23 cellular contexts compared by ENCODE assay signal in the genomic region with DNA sequence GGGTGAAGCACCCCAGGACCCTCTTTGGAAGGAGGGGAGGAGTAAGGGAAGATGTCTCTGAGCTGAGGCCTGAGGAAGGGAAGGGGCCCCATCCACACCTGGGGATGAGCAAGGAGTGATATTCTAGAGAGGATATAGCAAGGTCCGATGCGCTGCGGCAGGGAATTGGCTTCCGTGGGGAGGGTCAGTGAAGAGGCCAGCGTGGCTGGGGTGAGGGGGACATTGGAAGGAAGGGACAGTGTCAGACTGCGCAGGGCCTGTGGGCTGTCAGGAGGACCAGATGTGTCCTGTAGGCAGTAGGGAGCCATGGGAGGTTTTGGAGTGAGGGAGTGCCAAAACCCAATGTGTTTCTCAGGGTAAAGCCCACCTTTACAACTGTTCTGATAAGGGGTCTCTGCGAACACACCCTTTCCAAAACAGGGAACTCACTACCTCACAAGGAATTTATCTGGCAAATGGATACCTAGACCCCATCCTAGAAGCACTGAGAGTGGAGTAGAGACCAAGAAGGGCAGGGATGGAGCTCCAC. TPM values are rescaled to one million over a fixed set of nuclear protein-coding genes. Genes with fewer than 3 reads are reported as not detected.
DNase-seq lines count a peak whose midpoint lies in the region; ATAC-seq lines count a peak whose summit lies in the region.
"Had no signal": no experiment of that assay in that cellular context is flagged by ENCODE, and none has a peak within 500 bp of the region (broad histone marks: within the 10 kb centered on the region; RNA-seq: fewer than 3 reads in every experiment).

No MANE protein-coding gene starts in this region.

- 87% methylated on average over 7 of the region's 7 CpGs for WGBS in right cardiac atrium

- no peaks in the 10 kb centered on the region for H4K20me1 ChIP-seq in Karpas-422 (ENCODE audit: insufficient read depth, low read depth, low read length)

- H3K9me3 ChIP-seq in right cardiac atrium (ENCODE audit: control insufficient read depth, low read length) (no peaks in the 10 kb centered on the region), Karpas-422 (ENCODE audit: low read length) (no peaks in the 10 kb centered on the region)
- no peaks in the 10 kb centered on the region for H3K9me3 ChIP-seq in naive thymus-derived CD4-positive, alpha-beta T cell (ENCODE audit: control insufficient read depth in 2 of 3, low read length in 3 of 3)
- H3K9me3 ChIP-seq: SK-N-SH had no signal

- H3K4me1 Mint-ChIP-seq in naive thymus-derived CD4-positive, alpha-beta T cell, result peaks cover 5 to 20% (median 14%) of the 10 kb centered on the region in 7 donors

- no peaks in the 10 kb centered on the region for H3K27me3 ChIP-seq in right cardiac atrium (ENCODE audit: control insufficient read depth, insufficient read depth)
- no peaks in the 10 kb centered on the region for H3K27me3 ChIP-seq in Karpas-422 (ENCODE audit: low read length)
- no peaks in the 10 kb centered on the region for H3K27me3 ChIP-seq in naive thymus-derived CD4-positive, alpha-beta T cell (ENCODE audit: control insufficient read depth in 2 of 2, insufficient read depth in 2 of 2, low read length in 2 of 2)

- peak overlapping the region in 2 of 10 donors; percentile 10 to 20 for H3K4me3 Mint-ChIP-seq in naive thymus-derived CD4-positive, alpha-beta T cell
- H3K4me3 Mint-ChIP-seq: CD4-positive, alpha-beta T cell; GM23338 had no signal

- ATAC-seq in right cardiac atrium (no peak), GM21423 (IDR thresholded peaks at IDR 0.05; ENCODE audit: unreplicated experiment) (no peak), GM18519 (IDR thresholded peaks at IDR 0.05; ENCODE audit: low FRiP score, unreplicated experiment) (no peak)
- ATAC-seq in naive thymus-derived CD4-positive, alpha-beta T cell, result no peak
- ATAC-seq: GM23338, HCT116, Panc1 had no signal

- POLR2A ChIA-PET in naive thymus-derived CD4-positive, alpha-beta T cell (lab: Charles Lee), result interaction anchor here (1.0 to 2.2 kb wide), 3 partner anchors 15 to 77 kb away, joined by 3 to 9 read pairs (median 6); no protein-coding TSS in a partner anchor

- no peaks in the 10 kb centered on the region for H3K36me3 ChIP-seq in Karpas-422 (ENCODE audit: insufficient read depth, low read length)
- peaks cover 0 to 15% (median 0%) of the 10 kb centered on the region in 3 experiments for H3K36me3 ChIP-seq in naive thymus-derived CD4-positive, alpha-beta T cell (ENCODE audit: control insufficient read depth in 2 of 3, insufficient read depth in 3 of 3, low read length in 3 of 3)

- no peaks in the 10 kb centered on the region for H3K27me3 Mint-ChIP-seq in naive thymus-derived CD4-positive, alpha-beta T cell
- H3K27me3 Mint-ChIP-seq: CD4-positive, alpha-beta T cell had no signal

- H3K36me3 Mint-ChIP-seq in naive thymus-derived CD4-positive, alpha-beta T cell, result peaks cover 0 to 8% (median 0%) of the 10 kb centered on the region in 5 donors

- H3K27ac Mint-ChIP-seq in naive thymus-derived CD4-positive, alpha-beta T cell, result peak overlapping the region in 5 of 9 donors; percentile 18 to 78 (median 28)
- H3K27ac Mint-ChIP-seq: CD4-positive, alpha-beta T cell; GM23338 had no signal

- H3K27ac ChIP-seq in right cardiac atrium (ENCODE audit: low read length) (no peak overlapping the region), Karpas-422 (ENCODE audit: low read length) (no peak overlapping the region)
- no peak overlapping the region for H3K27ac ChIP-seq in naive thymus-derived CD4-positive, alpha-beta T cell (ENCODE audit: low read depth, low read length)

- peaks cover 0 to 1% (median 0%) of the 10 kb centered on the region in 11 donors for H3K9me3 Mint-ChIP-seq in naive thymus-derived CD4-positive, alpha-beta T cell
- H3K9me3 Mint-ChIP-seq: CD4-positive, alpha-beta T cell; GM23338 had no signal

- H3K4me1 ChIP-seq in right cardiac atrium (ENCODE audit: control insufficient read depth, insufficient read depth, low read length) (no peaks in the 10 kb centered on the region), Karpas-422 (ENCODE audit: low read length) (peaks cover 12% of the 10 kb centered on the region)
- H3K4me1 ChIP-seq in naive thymus-derived CD4-positive, alpha-beta T cell (ENCODE audit: control insufficient read depth in 2 of 2, insufficient read depth in 2 of 2, low read length in 2 of 2), result peaks cover 18 to 19% of the 10 kb centered on the region in 2 donors

- DNase-seq in right cardiac atrium (peak in 2 of 3 donors; percentile 29 to 30), cardiac septum (ENCODE audit: low spot score) (no peak), Karpas-422 (peak; percentile 33), ecto neural progenitor cell (ENCODE audit: low spot score) (no peak)
- DNase-seq in naive thymus-derived CD4-positive, alpha-beta T cell, result no peak
- DNase-seq: CD4-positive, alpha-beta T cell; IMR-90; MV-4-11; NCI-H1105 treated with DMSO at 0.1 percent for 48 hours; NCI-H2029 treated with DMSO at 0.1 percent for 48 hours; NCI-H226; NCI-H510A treated with DMSO at 0.1 percent for 48 hours; NCI-H774; SIG-M5; SK-N-SH had no signal

- CTCF ChIA-PET in naive thymus-derived CD4-positive, alpha-beta T cell (lab: Charles Lee), result interaction anchor here (0.8 to 3.2 kb wide), 9 partner anchors 18 to 334 kb away, joined by 3 to 24 read pairs (median 4); a partner anchor contains a TSS

- no peak overlapping the region for H3K9ac ChIP-seq in Karpas-422 (ENCODE audit: low read length)
- H3K9ac ChIP-seq: SK-N-SH had no signal

- no peaks in the 10 kb centered on the region for H3K9me2 ChIP-seq in Karpas-422 (replicated peaks; ENCODE audit: insufficient read depth, low read length)
- H3K9me2 ChIP-seq: SK-N-SH had no signal

- H2AFZ ChIP-seq in Karpas-422 (ENCODE audit: low read length), result no peak overlapping the region
- H2AFZ ChIP-seq: GM23338 had no signal

- intact Hi-C loops in right cardiac atrium (cut with DNase I) (loop anchor here in 2 of 4 donors (2.0 to 5.0 kb wide), 2 partner anchors 74 to 77 kb away; no protein-coding TSS in a partner anchor), cardiac septum (cut with DNase I) (loop anchor here (5.0 kb wide), 1 partner anchor 79 kb away; no protein-coding TSS in a partner anchor)
- intact Hi-C loops in naive thymus-derived CD4-positive, alpha-beta T cell (cut with micrococcal nuclease), result no loop called here

- no peak overlapping the region for H3K4me2 ChIP-seq in Karpas-422 (ENCODE audit: low read depth, low read length, poor library complexity, severe bottlenecking)
- H3K4me2 ChIP-seq: GM23338, SK-N-SH had no signal

- H3K4me3 ChIP-seq in right cardiac atrium (ENCODE audit: low read length) (no peak overlapping the region), Karpas-422 (ENCODE audit: low read length) (no peak overlapping the region)
- no peak overlapping the region for H3K4me3 ChIP-seq in naive thymus-derived CD4-positive, alpha-beta T cell (ENCODE audit: low read length)
- H3K4me3 ChIP-seq: GM23338 had no signal

- H3K79me2 ChIP-seq in Karpas-422 (ENCODE audit: low read length), result no peaks in the 10 kb centered on the region

RNA-seq across cellular contexts. Expression of a gene that starts 3.7 kb away (rescaled TPM):
- 1 to 10 TPM; 3.1 to 7.2 (median 5.5) TPM for total RNA-seq in right cardiac atrium
- 2.9 TPM for polyA plus RNA-seq in right cardiac atrium
- total RNA-seq in cardiac septum, result 3.0 TPM
- total RNA-seq in Karpas-422 (2014; rRNA removed; shearing (Covaris generic); ENCODE audit: low replicate concordance), result 0.54 TPM in 1 of 2 replicates, not detected in the other
- total RNA-seq in naive thymus-derived CD4-positive, alpha-beta T cell, result 10 to 100 TPM in 4 of 5 experiments, 1 to 10 TPM in 1; 5.3 to 21.4 (median 19.2) TPM
- polyA plus RNA-seq in naive thymus-derived CD4-positive, alpha-beta T cell, result under 1 TPM in 1 of 2 donors, not detected in 1; 0.03 TPM
- polyA plus RNA-seq: BJ had no signal

RNA-seq across cellular contexts. Expression of a gene that starts 38.8 kb away (rescaled TPM):
- 10 to 100 TPM; 26.0 to 35.0 (median 29.2) TPM for total RNA-seq in right cardiac atrium
- 27.4 TPM for polyA plus RNA-seq in right cardiac atrium
- total RNA-seq in cardiac septum, result 46.4 TPM
- 32.5 and 60.4 TPM in 2 replicates for total RNA-seq in Karpas-422 (2014; rRNA removed; shearing (Covaris generic); ENCODE audit: low replicate concordance)
- 10 to 100 TPM; 41.0 to 82.1 (median 54.9) TPM for total RNA-seq in naive thymus-derived CD4-positive, alpha-beta T cell
- polyA plus RNA-seq in naive thymus-derived CD4-positive, alpha-beta T cell, result 10 to 100 TPM; 23.6 to 37.3 TPM

RNA-seq across cellular contexts. Expression of a gene that starts 44.0 kb away (rescaled TPM):
- total RNA-seq in right cardiac atrium (under 1 TPM in 2 of 4 donors, not detected in 2; 0.25 to 0.76 TPM), cardiac septum (0.19 TPM)
- polyA plus RNA-seq in right cardiac atrium, result 0.14 TPM
- not detected in 2 replicates for total RNA-seq in Karpas-422 (2014; rRNA removed; shearing (Covaris generic); ENCODE audit: low replicate concordance)
- total RNA-seq in naive thymus-derived CD4-positive, alpha-beta T cell, result not detected
- under 1 TPM in 1 of 2 donors, not detected in 1; 0.41 TPM for polyA plus RNA-seq in naive thymus-derived CD4-positive, alpha-beta T cell
- total RNA-seq: CD4-positive, alpha-beta T cell; G401; IMR-90; M059J had no signal

RNA-seq across cellular contexts. Expression of a gene that starts 52.6 kb away (rescaled TPM):
- total RNA-seq in right cardiac atrium (under 1 TPM; 0.20 to 0.75 (median 0.23) TPM), cardiac septum (0.32 TPM)
- polyA plus RNA-seq in right cardiac atrium, result 0.16 TPM
- 0.69 and 1.1 TPM in 2 replicates for total RNA-seq in Karpas-422 (2014; rRNA removed; shearing (Covaris generic); ENCODE audit: low replicate concordance)
- total RNA-seq in naive thymus-derived CD4-positive, alpha-beta T cell, result 1 to 10 TPM; 1.5 to 3.9 (median 2.4) TPM
- under 1 TPM; 0.05 to 0.21 TPM for polyA plus RNA-seq in naive thymus-derived CD4-positive, alpha-beta T cell

Comparison
In these comparisons a context has a peak if more than half of its experiments do, and no peak if none do; other contexts are left out.
1. DNase-seq: peak in right cardiac atrium (2 of 3) and Karpas-422 (single experiment); none in cardiac septum (single experiment), naive thymus-derived CD4-positive, alpha-beta T cell (0 of 9) and ecto neural progenitor cell (single experiment).